ENCODE assay signal across 8 cellular contexts in genomic region chr17:4143563-4144410, GRCh38. TPM values are rescaled to one million over a fixed set of nuclear protein-coding genes. Genes with fewer than 3 reads are reported as not detected.
A peak's percentile ranks its signal among the peaks of the same experiment; 100 is the strongest.
DNase-seq lines count a peak whose midpoint lies in the region; ATAC-seq and TF ChIP-seq lines count a peak whose summit lies in the region.

No MANE protein-coding gene starts in this region.

- peaks cover 54% of the 10 kb centered on the region for H3K4me1 Mint-ChIP-seq in brain

- no peak for TF ChIP-seq EP300 in sigmoid colon (IDR thresholded peaks at IDR 0.05)

- H3K27me3 ChIP-seq in iPS DF 6.9 (ENCODE audit: control insufficient read depth, insufficient read depth, low read length) (no peaks in the 10 kb centered on the region), sigmoid colon (no peaks in the 10 kb centered on the region)

- peaks cover 0 to 4% (median 0%) of the 10 kb centered on the region in 5 experiments for H3K9me3 Mint-ChIP-seq in brain

- H3K4me3 Mint-ChIP-seq in brain, result peak overlapping the region; percentile 92 to 100 (median 96)

- DNase-seq in NCI-H2107 treated with DMSO at 0.1 percent for 48 hours (lab: John Stamatoyannopoulos, UW; ENCODE audit: unreplicated experiment) (peak; percentile 40), UCSD-AML1 (lab: John Stamatoyannopoulos, UW; ENCODE audit: unreplicated experiment) (peak; percentile 92), iPS DF 6.9 (ENCODE audit: low read depth, low spot score) (peak; percentile 88), sigmoid colon (peak; percentile 96)

- H3K4me1 ChIP-seq in iPS DF 6.9 (ENCODE audit: control insufficient read depth, insufficient read depth, low read length) (no peaks in the 10 kb centered on the region), sigmoid colon (peaks cover 0 to 47% (median 44%) of the 10 kb centered on the region in 4 donors)

- no peaks in the 10 kb centered on the region for H3K9me3 ChIP-seq in iPS DF 6.9 (ENCODE audit: control insufficient read depth, insufficient read depth, low read length)
- H3K9me3 ChIP-seq in sigmoid colon, result no peaks in the 10 kb centered on the region

- peak; percentile 66 for ATAC-seq in GM18517 (IDR thresholded peaks at IDR 0.05; ENCODE audit: unreplicated experiment)
- peak; percentile 61 for ATAC-seq in HG03045 (IDR thresholded peaks at IDR 0.05; ENCODE audit: unreplicated experiment)

- intact Hi-C loops in sigmoid colon (cut with DNase I), result loop anchor here (5.0 kb wide), 2 partner anchors 59 to 224 kb away; partner anchors contain the start of gene UBE2G1

- H3K4me3 ChIP-seq in iPS DF 6.9 (ENCODE audit: low read length) (peak overlapping the region; percentile 76), sigmoid colon (peak overlapping the region; percentile 76 to 99 (median 94))

- H3K27ac Mint-ChIP-seq in brain, result peak overlapping the region; percentile 98 to 100 (median 100)

- TF ChIP-seq POLR2A in sigmoid colon (IDR thresholded peaks at IDR 0.05), result peak; percentile 83 to 85

- H3K27ac ChIP-seq in 22Rv1 (peak overlapping the region; percentile 100), iPS DF 6.9 (ENCODE audit: low read length) (no peak overlapping the region), sigmoid colon (peak overlapping the region; percentile 97 to 100 (median 99))

- peaks cover 7% of the 10 kb centered on the region for H3K36me3 Mint-ChIP-seq in brain

- H3K36me3 ChIP-seq in iPS DF 6.9 (ENCODE audit: control insufficient read depth, insufficient read depth, low read length), result no peaks in the 10 kb centered on the region
- H3K36me3 ChIP-seq in sigmoid colon, result no peaks in the 10 kb centered on the region

- WGBS in iPS DF 6.9 (ENCODE audit: insufficient coverage, insufficient read length), result no CpG with 5 or more reads among the region's 69 CpGs
- WGBS in sigmoid colon, 2 donors, result 0 to 1% methylated on average over 69 of the region's 69 CpGs

- TF ChIP-seq CTCF in 22Rv1 (IDR thresholded peaks at IDR 0.05), result no peak
- TF ChIP-seq CTCF in brain (conservative IDR thresholded peaks at IDR 0.05), result no peak
- TF ChIP-seq CTCF in sigmoid colon (IDR thresholded peaks at IDR 0.05), result no peak

- peaks cover 4% of the 10 kb centered on the region for H3K27me3 Mint-ChIP-seq in brain

RNA-seq across cellular contexts. Expression of gene CYB5D2, which starts 0.8 kb away (rescaled TPM):
- polyA plus RNA-seq in brain (ENCODE audit: insufficient read depth, low read depth, low replicate concordance) (39.8 TPM), sigmoid colon (10 to 100 TPM; 12.0 to 19.8 (median 12.3) TPM)
- 10 to 100 TPM; 19.3 to 30.0 (median 21.5) TPM for total RNA-seq in sigmoid colon

RNA-seq across cellular contexts. Expression of gene ZZEF1, which starts 1.0 kb away (rescaled TPM):
- polyA plus RNA-seq in brain (ENCODE audit: insufficient read depth, low read depth, low replicate concordance) (18.0 TPM), sigmoid colon (10 to 100 TPM; 11.4 to 56.0 (median 17.3) TPM)
- total RNA-seq in sigmoid colon, result 10 to 100 TPM; 40.0 to 93.9 (median 46.5) TPM

Comparison
In these comparisons a context has a peak if more than half of its experiments do, and no peak if none do; other contexts are left out.
1. DNase-seq: peak in every context shown above with its lines; median percentile 96 in sigmoid colon; 92 in UCSD-AML1; 88 in iPS DF 6.9; 40 in NCI-H2107 treated with DMSO at 0.1 percent for 48 hours.